23 cellular contexts compared by ENCODE assay signal in the genomic region with DNA sequence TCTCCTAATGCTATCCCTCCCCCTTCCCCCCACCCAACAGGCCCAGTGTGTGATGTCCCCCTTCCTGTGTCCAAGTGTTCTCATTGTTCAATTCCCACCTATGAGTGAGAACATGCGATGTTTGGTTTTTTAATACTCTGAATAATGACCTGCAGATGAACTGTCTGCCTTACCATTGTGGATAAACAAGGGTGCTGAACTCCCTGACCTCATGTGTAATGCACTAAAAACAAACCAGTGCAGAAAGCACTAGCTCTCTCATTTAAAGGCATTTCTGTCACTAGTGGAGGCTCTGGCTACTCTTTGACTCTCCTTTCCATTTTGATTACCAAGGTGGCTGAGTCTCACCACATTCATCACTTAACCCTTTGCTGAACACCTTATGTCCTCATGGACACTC. TPM values are rescaled to one million over a fixed set of nuclear protein-coding genes. Genes with fewer than 3 reads are reported as not detected.
"Had no signal": no experiment of that assay in that cellular context is flagged by ENCODE, and none has a peak within 500 bp of the region (broad histone marks: within the 10 kb centered on the region; RNA-seq: fewer than 3 reads in every experiment).

No MANE protein-coding gene starts in this region.

- H3K4me1 Mint-ChIP-seq: activated B cell treated with CpG ODN at 0.5 μM for 24 hours, natural killer cell had no signal

- H3K4me3 ChIP-seq: coronary artery, gastrocnemius medialis, lower lobe of right lung, pancreas, sigmoid colon had no signal

- H3K27me3 Mint-ChIP-seq: activated naive CD8-positive, alpha-beta T cell; stimulated activated naive CD8-positive, alpha-beta T cell treated with anti-CD3 and anti-CD28 coated beads, Interleukin-15, Interleukin-2, amounts not matched to agents 100 ng/mL and 50 ng/mL, for 24 hours had no signal

- H3K27ac Mint-ChIP-seq: activated B cell treated with CpG ODN at 0.5 μM for 24 hours; activated naive CD8-positive, alpha-beta T cell; natural killer cell; type B pancreatic cell had no signal

- H3K36me3 ChIP-seq: gastrocnemius medialis, lower lobe of right lung, pancreas, sigmoid colon had no signal

- H3K9me3 ChIP-seq: gastrocnemius medialis, lower lobe of right lung, pancreas, sigmoid colon had no signal

- DNase-seq: activated B cell treated with CpG ODN at 0.5 μM for 24 hours; activated CD4-positive, alpha-beta T cell treated with anti-CD3 and anti-CD28 coated beads for 48 hours; activated CD8-positive, alpha-beta memory T cell treated with anti-CD3 and anti-CD28 coated beads, Interleukin-2, amount 50 U/mL, for 4 hours; activated gamma-delta T cell; activated T-cell treated with anti-CD3 and anti-CD28 coated beads, Interleukin-2, amount 50 U/mL, for 4 hours; amygdala; caudate nucleus; erythroblast; gastrocnemius medialis; kidney glomerular epithelial cell; lower lobe of right lung; natural killer cell; pancreas; sigmoid colon; stimulated activated CD4-positive, alpha-beta T cell treated with anti-CD3 and anti-CD28 coated beads, Interleukin-12 subunit alpha, Interleukin-12 subunit beta, amount 100 ng/mL, for 4 hours; stimulated activated CD4-positive, alpha-beta T cell treated with anti-CD3 and anti-CD28 coated beads, Interleukin-2, amount 100 ng/mL, for 24 hours; T-helper 1 cell; T-helper 9 cell had no signal

- ATAC-seq: activated T-cell treated with anti-CD3 and anti-CD28 coated beads, Interleukin-2, amount 50 U/mL, for 4 hours; gastrocnemius medialis; lower lobe of right lung; natural killer cell; pancreas had no signal

- H3K36me3 Mint-ChIP-seq: natural killer cell, type B pancreatic cell had no signal

- H3K4me3 Mint-ChIP-seq: activated B cell treated with CpG ODN at 0.5 μM for 24 hours; activated naive CD8-positive, alpha-beta T cell; activated T-cell treated with anti-CD3 and anti-CD28 coated beads, Interleukin-2, amount 50 U/mL, for 4 hours; natural killer cell; stimulated activated naive CD8-positive, alpha-beta T cell treated with anti-CD3 and anti-CD28 coated beads, Interleukin-15, Interleukin-2, amounts not matched to agents 100 ng/mL and 50 ng/mL, for 24 hours; type B pancreatic cell had no signal

- H3K27ac ChIP-seq: coronary artery, gastrocnemius medialis, lower lobe of right lung, pancreas, sigmoid colon had no signal

- H3K9me3 Mint-ChIP-seq: activated B cell treated with CpG ODN at 0.5 μM for 24 hours; activated T-cell treated with anti-CD3 and anti-CD28 coated beads, Interleukin-2, amount 50 U/mL, for 4 hours; natural killer cell; type B pancreatic cell had no signal

- H3K27me3 ChIP-seq: gastrocnemius medialis, pancreas, sigmoid colon had no signal

- H3K4me1 ChIP-seq: gastrocnemius medialis, pancreas had no signal

RNA-seq across cellular contexts. Expression of gene TRAF3IP3, which starts 23.1 kb away (rescaled TPM):
- total RNA-seq: pulmonary artery endothelial cell had no signal

RNA-seq across cellular contexts. Expression of gene HSD11B1, which starts 28.1 kb away (rescaled TPM):
- total RNA-seq: activated B cell treated with CpG ODN at 0.5 μM for 24 hours, natural killer cell had no signal
